ENCODE assay signal across 24 cellular contexts in the genomic region with DNA sequence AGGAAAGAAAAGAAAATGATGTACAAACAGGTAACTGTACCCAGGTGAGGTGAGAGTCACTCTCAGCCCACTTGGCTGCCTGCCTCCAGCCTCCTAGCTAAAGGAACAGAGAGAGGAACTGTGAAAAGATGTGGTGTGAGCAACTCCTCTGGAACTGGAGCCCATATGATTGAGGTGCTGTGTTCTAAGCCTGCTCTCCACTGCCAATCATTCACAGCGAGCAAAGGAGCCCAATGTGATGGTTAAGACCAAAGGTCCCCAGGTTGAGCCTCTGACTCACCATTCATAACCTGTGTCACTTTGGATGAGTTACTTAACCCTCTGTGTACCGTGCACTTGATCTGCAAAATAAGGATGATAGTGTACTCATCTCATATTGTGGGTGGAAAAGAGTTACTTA.
DNase-seq lines count a peak whose midpoint lies in the region; ATAC-seq and TF ChIP-seq lines count a peak whose summit lies in the region.
"Had no signal": no experiment of that assay in that cellular context is flagged by ENCODE, and none has a peak within 500 bp of the region (broad histone marks: within the 10 kb centered on the region; RNA-seq: fewer than 3 reads in every experiment).

No MANE protein-coding gene starts in this region.

- DNase-seq in Caki2 (ENCODE audit: low read depth) (peak; percentile 8), NCI-H146 (lab: John Stamatoyannopoulos, UW) (peak; percentile 56), NCI-H774 (lab: John Stamatoyannopoulos, UW) (peak; percentile 22), left lobe of liver (ENCODE audit: low spot score) (no peak), cerebellar nuclear complex (lab: John Stamatoyannopoulos, UW) (no peak), mucosa of descending colon (no peak)
- DNase-seq: ACHN; activated CD4-positive, alpha-beta T cell treated with anti-CD3 and anti-CD28 coated beads, Interleukin-2, amount 10 ng/mL, durations not matched to agents 7 days and 5 days; amniotic stem cell; CD8-positive, alpha-beta T cell; esophagus squamous epithelium; foreskin melanocyte; occipital lobe; right lobe of liver; SJCRH30; stimulated activated CD8-positive, alpha-beta memory T cell treated with anti-CD3 and anti-CD28 coated beads, Interleukin-4, amount 100 ng/mL, for 48 hours; stimulated activated naive CD8-positive, alpha-beta T cell treated with anti-CD3 and anti-CD28 coated beads, Interleukin-15, amount 100 ng/mL, for 72 hours; T-helper 9 cell had no signal

- in situ Hi-C loops in Caki2 (cut with HindIII; ENCODE audit: low pct_unique_long_range_greater_than_20kb, low sequenced_read_pairs), result no loop called here

- ATAC-seq in left lobe of liver (peak; percentile 23), mucosa of descending colon (no peak), GM18520 (IDR thresholded peaks at IDR 0.05; ENCODE audit: unreplicated experiment) (no peak)
- ATAC-seq: CD8-positive, alpha-beta T cell; GM12878; HCT116; natural killer cell treated with Interleukin-12 subunit alpha and Interleukin-12 subunit beta and Interleukin-15 and Interleukin-18, amount 100 ng/mL, for 72 hours; stimulated activated naive CD8-positive, alpha-beta T cell treated with anti-CD3 and anti-CD28 coated beads, Interleukin-15, amount 100 ng/mL, for 72 hours had no signal

- H3K4me1 ChIP-seq in mucosa of descending colon (ENCODE audit: low read depth), result no peaks in the 10 kb centered on the region
- H3K4me1 ChIP-seq: esophagus squamous epithelium, SJCRH30 had no signal

- no peak overlapping the region for H3K4me3 ChIP-seq in mucosa of descending colon
- H3K4me3 ChIP-seq: esophagus squamous epithelium, GM12878, prostate gland, right lobe of liver, SJCRH30, thoracic aorta had no signal

- no peak for TF ChIP-seq CTCF in mucosa of descending colon (IDR thresholded peaks at IDR 0.05)

- no peaks in the 10 kb centered on the region for H3K9me3 ChIP-seq in mucosa of descending colon
- H3K9me3 ChIP-seq: esophagus squamous epithelium, prostate gland, right lobe of liver, SJCRH30, thoracic aorta had no signal

- intact Hi-C loops in mucosa of descending colon (cut with DNase I, micrococcal nuclease), result no loop called here

- H3K36me3 ChIP-seq in mucosa of descending colon (ENCODE audit: low read depth), result no peaks in the 10 kb centered on the region
- H3K36me3 ChIP-seq: esophagus squamous epithelium, prostate gland, right lobe of liver, SJCRH30, thoracic aorta had no signal

Comparison
In these comparisons a context has a peak if more than half of its experiments do, and no peak if none do; other contexts are left out.
1. DNase-seq: peak in Caki2 (single experiment), NCI-H146 (single experiment) and NCI-H774 (single experiment); none in left lobe of liver (single experiment), cerebellar nuclear complex (0 of 2) and mucosa of descending colon (0 of 3).